ENCODE assay signal across 13 cellular contexts in the genomic region with DNA sequence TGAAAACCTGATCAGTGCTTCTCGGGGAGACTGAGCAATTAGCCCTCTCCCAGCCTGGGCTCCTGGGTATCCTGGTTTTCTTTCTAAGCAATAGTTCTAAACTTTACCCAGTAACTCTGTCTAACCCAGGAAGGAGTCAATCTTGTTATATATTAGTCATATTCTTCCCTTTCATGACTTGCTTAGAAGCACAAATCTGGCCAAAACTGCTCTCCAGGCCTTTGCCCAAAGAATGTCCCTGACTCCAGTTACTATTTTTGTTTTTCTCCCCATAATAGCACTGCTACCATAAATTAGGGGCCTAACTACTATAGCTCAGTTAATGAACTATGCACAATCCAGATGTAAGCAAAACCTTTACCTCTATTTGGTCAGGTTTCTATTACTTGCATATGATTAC.
"Had no signal": no experiment of that assay in that cellular context is flagged by ENCODE, and none has a peak within 500 bp of the region (broad histone marks: within the 10 kb centered on the region; RNA-seq: fewer than 3 reads in every experiment).

No MANE protein-coding gene starts in this region.

- ATAC-seq: left lobe of liver, psoas muscle, right lobe of liver had no signal

- H3K4me1 ChIP-seq: psoas muscle, right lobe of liver, spleen, stomach had no signal

- H3K36me3 ChIP-seq: esophagus muscularis mucosa, right lobe of liver, spleen, stomach had no signal

- H3K79me2 ChIP-seq: hepatocyte had no signal

- H3K9me3 ChIP-seq: esophagus muscularis mucosa, psoas muscle, right lobe of liver, spleen, stomach had no signal

- H2AFZ ChIP-seq: hepatocyte had no signal

- DNase-seq: activated CD4-positive, alpha-beta memory T cell treated with anti-CD3 and anti-CD28 coated beads, Interleukin-2, amount 10 ng/mL, durations not matched to agents 7 days and 5 days; activated CD4-positive, alpha-beta T cell treated with anti-CD3 and anti-CD28 coated beads for 4 hours; activated naive CD4-positive, alpha-beta T cell treated with anti-CD3 and anti-CD28 coated beads, Interleukin-2, amount 10 ng/mL, durations not matched to agents 7 days and 5 days; activated T-cell treated with anti-CD3 and anti-CD28 coated beads, Interleukin-2, amount 50 U/mL, for 24 hours; cortex of kidney; effector CD4-positive, alpha-beta T cell; psoas muscle; right lobe of liver; spleen; stomach had no signal

- H3K27me3 ChIP-seq: esophagus muscularis mucosa, hepatocyte, right lobe of liver, spleen, stomach had no signal

- H3K4me2 ChIP-seq: hepatocyte had no signal

- H3K4me3 ChIP-seq: esophagus muscularis mucosa, hepatocyte, psoas muscle, right lobe of liver, spleen, stomach had no signal

- H3K27ac ChIP-seq: esophagus muscularis mucosa, hepatocyte, psoas muscle, right lobe of liver, spleen, stomach had no signal
